ENCODE assay signal across 20 cellular contexts in the genomic region with DNA sequence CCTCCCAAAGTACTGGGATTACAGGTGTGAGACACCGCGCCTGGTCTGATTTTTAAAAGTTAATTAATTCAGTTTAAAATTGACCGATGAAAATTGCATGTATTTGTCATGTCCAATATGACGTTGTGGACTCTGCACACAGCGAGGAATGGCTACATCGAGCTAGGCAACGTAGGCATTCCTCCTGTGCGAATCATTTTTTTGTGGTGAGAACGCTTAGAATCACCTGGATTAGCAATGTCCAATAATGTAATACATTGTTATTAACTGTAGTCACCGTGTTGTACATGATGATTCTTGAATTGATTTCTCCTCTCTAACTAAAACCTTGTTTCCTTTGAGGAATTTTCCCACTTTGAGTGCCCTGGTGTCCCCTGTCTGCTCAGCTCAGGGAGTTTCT. TPM values are rescaled to one million over a fixed set of nuclear protein-coding genes. Genes with fewer than 3 reads are reported as not detected.
A peak's percentile ranks its signal among the peaks of the same experiment; 100 is the strongest.
DNase-seq lines count a peak whose midpoint lies in the region.
"Had no signal": no experiment of that assay in that cellular context is flagged by ENCODE, and none has a peak within 500 bp of the region (broad histone marks: within the 10 kb centered on the region; RNA-seq: fewer than 3 reads in every experiment).

No MANE protein-coding gene starts in this region.

- DNase-seq in CD8-positive, alpha-beta memory T cell, result no peak
- DNase-seq in SW480 (ENCODE audit: low spot score) (peak; percentile 34), kidney tubule cell (ENCODE audit: low spot score) (peak; percentile 6), NOMO-1 treated with dmso at 0.1 percent for 144 hours (lab: John Stamatoyannopoulos, UW; ENCODE audit: unreplicated experiment) (no peak), RKO (ENCODE audit: low spot score) (no peak), NCI-H345 (lab: John Stamatoyannopoulos, UW) (no peak)
- DNase-seq: COR-L47, DMS 273 treated with DMSO at 0.1 percent for 48 hours, GDM1, KG1, NCI-H1417, NCI-H187, NCI-H2107, NCI-H510A treated with DMSO at 0.1 percent for 48 hours, NCI-H82 had no signal

- H3K4me2 ChIP-seq in BLaER1 treated with 17β-estradiol and CSF1 and Interleukin-3, amounts not matched to agents 10 nM and 100 nM, result peak overlapping the region; percentile 36 to 68 (median 51)
- H3K4me2 ChIP-seq: PC-9 had no signal

- H3K4me3 ChIP-seq in BLaER1 treated with 17β-estradiol and CSF1 and Interleukin-3, amounts not matched to agents 10 nM and 100 nM, result no peak overlapping the region
- no peak overlapping the region for H3K4me3 ChIP-seq in CD8-positive, alpha-beta memory T cell (ENCODE audit: low read length)
- H3K4me3 ChIP-seq: PC-9, SJSA1 had no signal

- peaks cover 29 to 34% (median 29%) of the 10 kb centered on the region in 3 donors for H3K4me1 Mint-ChIP-seq in CD8-positive, alpha-beta memory T cell

- no peak overlapping the region for H3K9ac ChIP-seq in BLaER1 treated with 17β-estradiol and CSF1 and Interleukin-3, amounts not matched to agents 10 nM and 100 nM

- H3K27me3 ChIP-seq in BLaER1 treated with 17β-estradiol and CSF1 and Interleukin-3, amounts not matched to agents 10 nM and 100 nM, result peaks cover 0 to 16% (median 0%) of the 10 kb centered on the region in 11 experiments; a peak in 2 of 22 replicates
- no peaks in the 10 kb centered on the region for H3K27me3 ChIP-seq in CD8-positive, alpha-beta memory T cell (ENCODE audit: insufficient read depth, low read length, poor library complexity, severe bottlenecking)

- peak overlapping the region in 6 of 7 donors; percentile 1 to 85 (median 35) for H3K4me3 Mint-ChIP-seq in CD8-positive, alpha-beta memory T cell

- no peaks in the 10 kb centered on the region; a peak in 1 of 22 replicates for H3K9me3 ChIP-seq in BLaER1 treated with 17β-estradiol and CSF1 and Interleukin-3, amounts not matched to agents 10 nM and 100 nM (replicated peaks in 1 of 11)
- no peaks in the 10 kb centered on the region for H3K9me3 ChIP-seq in CD8-positive, alpha-beta memory T cell (ENCODE audit: low read length)
- H3K9me3 ChIP-seq: SJSA1 had no signal

- POLR2A ChIA-PET in CD8-positive, alpha-beta memory T cell (lab: Charles Lee), result no interaction called here

- no peak overlapping the region for H3K27ac ChIP-seq in BLaER1 treated with 17β-estradiol and CSF1 and Interleukin-3, amounts not matched to agents 10 nM and 100 nM
- no peak overlapping the region for H3K27ac ChIP-seq in CD8-positive, alpha-beta memory T cell (ENCODE audit: low read depth, low read length)
- H3K27ac ChIP-seq: C4-2B, PC-9, SJSA1 had no signal

- H3K36me3 ChIP-seq in BLaER1 treated with 17β-estradiol and CSF1 and Interleukin-3, amounts not matched to agents 10 nM and 100 nM, result no peaks in the 10 kb centered on the region
- H3K36me3 ChIP-seq in CD8-positive, alpha-beta memory T cell (ENCODE audit: insufficient read depth, low read length), result no peaks in the 10 kb centered on the region
- H3K36me3 ChIP-seq: SJSA1 had no signal

- H3K27ac Mint-ChIP-seq in CD8-positive, alpha-beta memory T cell, result peak overlapping the region in 5 of 8 donors; percentile 6 to 77 (median 70)

- peaks cover 0 to 3% (median 0%) of the 10 kb centered on the region in 3 donors for H3K36me3 Mint-ChIP-seq in CD8-positive, alpha-beta memory T cell

- peaks cover 11 to 20% of the 10 kb centered on the region in 2 donors for H3K27me3 Mint-ChIP-seq in CD8-positive, alpha-beta memory T cell

- peaks cover 26 to 48% (median 35%) of the 10 kb centered on the region in 10 experiments for H3K4me1 ChIP-seq in BLaER1 treated with 17β-estradiol and CSF1 and Interleukin-3, amounts not matched to agents 10 nM and 100 nM
- H3K4me1 ChIP-seq in CD8-positive, alpha-beta memory T cell (ENCODE audit: insufficient read depth, low read length), result peaks cover 15% of the 10 kb centered on the region
- H3K4me1 ChIP-seq: SJSA1 had no signal

- no peaks in the 10 kb centered on the region for H4K20me1 ChIP-seq in BLaER1 treated with 17β-estradiol and CSF1 and Interleukin-3, amounts not matched to agents 10 nM and 100 nM

- CTCF ChIA-PET in CD8-positive, alpha-beta memory T cell (lab: Charles Lee), result no interaction called here

- H3K9me3 Mint-ChIP-seq in CD8-positive, alpha-beta memory T cell, result peaks cover 0 to 2% (median 0%) of the 10 kb centered on the region in 5 donors

RNA-seq across cellular contexts. Expression of gene LAIR2, which starts 3.4 kb away (rescaled TPM):
- 1 to 10 TPM; 1.4 TPM for total RNA-seq in CD8-positive, alpha-beta memory T cell
- polyA plus RNA-seq in CD8-positive, alpha-beta memory T cell, result 31.6 TPM
- total RNA-seq: Daoy, PC-9, SJSA1 had no signal

RNA-seq across cellular contexts. Expression of gene CDC42EP5, which starts 33.0 kb away (rescaled TPM):
- 1 to 10 TPM in 1 of 2 experiments, under 1 TPM in 1; 0.44 to 1.1 TPM for total RNA-seq in CD8-positive, alpha-beta memory T cell
- polyA plus RNA-seq in CD8-positive, alpha-beta memory T cell, result not detected

RNA-seq across cellular contexts. Expression of gene LENG9, which starts 42.5 kb away (rescaled TPM):
- total RNA-seq in CD8-positive, alpha-beta memory T cell, result 1 to 10 TPM; 3.8 to 4.4 TPM
- polyA plus RNA-seq in CD8-positive, alpha-beta memory T cell, result 0.23 TPM

RNA-seq across cellular contexts. Expression of gene LENG8, which starts 57.1 kb away (rescaled TPM):
- total RNA-seq in CD8-positive, alpha-beta memory T cell, result 100 to 1,000 TPM; 132 to 144 TPM
- polyA plus RNA-seq in CD8-positive, alpha-beta memory T cell, result 8.0 TPM

Comparison
In these comparisons a context has a peak if more than half of its experiments do, and no peak if none do; other contexts are left out.
1. DNase-seq: peak in SW480 (single experiment) and kidney tubule cell (single experiment); none in CD8-positive, alpha-beta memory T cell (0 of 5), NOMO-1 treated with dmso at 0.1 percent for 144 hours (single experiment), RKO (single experiment) and NCI-H345 (single experiment).